In the genomic region with DNA sequence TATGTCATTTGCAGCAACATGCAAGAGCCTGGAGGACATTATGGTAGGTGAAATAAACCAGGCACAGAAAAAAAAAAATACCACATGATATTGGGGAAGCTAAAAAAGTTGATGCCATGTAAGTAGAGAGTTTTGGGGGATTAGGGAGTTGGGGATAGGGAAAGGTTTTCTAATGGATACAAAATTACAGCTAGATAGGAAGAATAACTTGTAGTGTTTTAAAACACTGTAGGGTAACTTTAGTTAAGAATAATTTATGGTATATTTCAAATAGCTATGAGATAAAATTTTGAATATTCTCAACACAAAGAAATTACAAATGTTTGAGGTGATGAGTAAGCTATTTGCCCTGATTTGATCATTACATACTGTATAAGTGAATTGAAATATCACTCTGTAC, we compare ENCODE assay signal across 11 cellular contexts.
"Had no signal": no experiment of that assay in that cellular context is flagged by ENCODE, and none has a peak within 500 bp of the region (broad histone marks: within the 10 kb centered on the region; RNA-seq: fewer than 3 reads in every experiment).

No MANE protein-coding gene starts in this region.

- H3K27ac ChIP-seq: GM23248 had no signal

- H3K4me1 Mint-ChIP-seq: GM23338, H9 had no signal

- DNase-seq: GM23248, GOT3, H7, H9, HCEC 1CT, HFFc6 had no signal

- H3K4me2 ChIP-seq: GM23338 had no signal

- H3K27ac Mint-ChIP-seq: GM23338, H9, HFFc6 had no signal

- ATAC-seq: GM23338, HCT116 had no signal

- H3K9me3 ChIP-seq: HAP-1 had no signal

- H3K9ac ChIP-seq: GM23248 had no signal

- H3K4me1 ChIP-seq: HAP-1 had no signal

- H3K4me3 ChIP-seq: GM23248, GM23338, HAP-1 had no signal

- FAIRE-seq: H1, H54 had no signal

- H3K36me3 ChIP-seq: HAP-1 had no signal

- H3K4me3 Mint-ChIP-seq: GM23338, H9, HFFc6 had no signal

- H2AFZ ChIP-seq: GM23248, GM23338 had no signal
